In genomic region chrX:68945081-68945602, GRCh38 we compare ENCODE assay signal across 17 cellular contexts.
DNase-seq lines count a peak whose midpoint lies in the region; ATAC-seq, FAIRE-seq and TF ChIP-seq lines count a peak whose summit lies in the region.
"Had no signal": no experiment of that assay in that cellular context is flagged by ENCODE, and none has a peak within 500 bp of the region (broad histone marks: within the 10 kb centered on the region; RNA-seq: fewer than 3 reads in every experiment).

No MANE protein-coding gene starts in this region.

- peaks cover 3% of the 10 kb centered on the region for H3K27me3 Mint-ChIP-seq in astrocyte (ENCODE audit: low read depth, unreplicated experiment)

- no peaks in the 10 kb centered on the region for H3K4me1 ChIP-seq in right atrium auricular region
- H3K4me1 ChIP-seq in heart right ventricle, result peaks cover 0 to 11% (median 3%) of the 10 kb centered on the region in 9 donors
- peaks cover 13% of the 10 kb centered on the region for H3K4me1 ChIP-seq in astrocyte (ENCODE audit: insufficient read depth, low read length)
- H3K4me1 ChIP-seq in lung (ENCODE audit: control insufficient read depth in 2 of 2, insufficient read depth in 2 of 2, low read length in 2 of 2), result no peaks in the 10 kb centered on the region
- H3K4me1 ChIP-seq: Caco-2 had no signal

- H3K36me3 ChIP-seq in right atrium auricular region (no peaks in the 10 kb centered on the region), heart right ventricle (no peaks in the 10 kb centered on the region), astrocyte (ENCODE audit: insufficient read depth, low read length) (no peaks in the 10 kb centered on the region), lung (ENCODE audit: control insufficient read depth in 2 of 2, insufficient read depth in 2 of 2, low read length in 2 of 2) (no peaks in the 10 kb centered on the region)
- H3K36me3 ChIP-seq: MG63 had no signal

- H3K4me3 ChIP-seq in right atrium auricular region, result no peak overlapping the region
- no peak overlapping the region for H3K4me3 ChIP-seq in heart right ventricle
- no peak overlapping the region for H3K4me3 ChIP-seq in astrocyte (ENCODE audit: insufficient read depth, low read depth, low read length)
- H3K4me3 ChIP-seq in lung, result no peak overlapping the region
- H3K4me3 ChIP-seq: MG63 had no signal

- no peak overlapping the region for H3K27ac ChIP-seq in right atrium auricular region
- H3K27ac ChIP-seq in heart right ventricle, result peak overlapping the region in 1 of 10 donors; percentile 7
- no peak overlapping the region for H3K27ac ChIP-seq in astrocyte (ENCODE audit: low read depth, low read length)
- H3K27ac ChIP-seq in lung (ENCODE audit: low read depth in 1 of 2, low read length in 1 of 2), result no peak overlapping the region

- H3K9me3 Mint-ChIP-seq in astrocyte (ENCODE audit: unreplicated experiment), result peaks cover 3% of the 10 kb centered on the region
- H3K9me3 Mint-ChIP-seq: HFFc6 had no signal

- no peak overlapping the region for H3K9ac ChIP-seq in astrocyte (ENCODE audit: low read length)

- no peak for FAIRE-seq in astrocyte (lab: Jason Lieb, UNC)
- FAIRE-seq: A204.1 had no signal

- H3K27ac Mint-ChIP-seq in astrocyte (ENCODE audit: unreplicated experiment), result no peak overlapping the region
- H3K27ac Mint-ChIP-seq: HFFc6 had no signal

- H2AFZ ChIP-seq in astrocyte (ENCODE audit: low read depth, low read length), result no peak overlapping the region

- DNase-seq in right atrium auricular region (ENCODE audit: low spot score) (peak; percentile 28), heart right ventricle (no peak), astrocyte (ENCODE audit: low read depth) (no peak), lung (ENCODE audit: low spot score) (peak; percentile 14), NCI-H1105 (lab: John Stamatoyannopoulos, UW) (no peak), SIG-M5 treated with dmso at 0.1 percent for 504 hours (lab: John Stamatoyannopoulos, UW; ENCODE audit: unreplicated experiment) (no peak), COR-L47 (lab: John Stamatoyannopoulos, UW) (no peak)
- DNase-seq: AML-193, DMS153, HFFc6, NCI-H1105 treated with DMSO at 0.1 percent for 48 hours, NCI-H187 treated with DMSO at 0.1 percent for 48 hours, NCI-H446, SIG-M5 had no signal

- ATAC-seq in heart right ventricle (no peak), lung (ENCODE audit: insufficient read depth, low FRiP score) (no peak)

- H3K4me3 Mint-ChIP-seq in astrocyte (ENCODE audit: unreplicated experiment), result no peak overlapping the region
- H3K4me3 Mint-ChIP-seq: HFFc6 had no signal

- 86 to 90% methylated on average over 2 of the region's 2 CpGs for WGBS in heart right ventricle, 2 donors
- WGBS in lung, 2 donors, result 80 to 88% methylated on average over 2 of the region's 2 CpGs

- intact Hi-C loops in heart right ventricle (cut with DNase I), result no loop called here

- no peaks in the 10 kb centered on the region for H4K20me1 ChIP-seq in astrocyte (ENCODE audit: insufficient read depth, low read length)

- peak overlapping the region; percentile 40 for H3K4me2 ChIP-seq in astrocyte (ENCODE audit: low read length)

- H3K36me3 Mint-ChIP-seq in astrocyte (ENCODE audit: low read depth, unreplicated experiment), result no peaks in the 10 kb centered on the region

- TF ChIP-seq CTCF in right atrium auricular region (IDR thresholded peaks at IDR 0.05) (no peak), heart right ventricle (IDR thresholded peaks at IDR 0.05) (no peak), astrocyte (IDR thresholded peaks at IDR 0.05; ENCODE audit: insufficient read depth, low read depth, low read length) (no peak), lung (IDR thresholded peaks at IDR 0.05; ENCODE audit: control extremely low read depth, extremely low read depth) (no peak)

- H3K4me1 Mint-ChIP-seq in astrocyte (ENCODE audit: low read depth, unreplicated experiment), result peaks cover 3% of the 10 kb centered on the region

- no peaks in the 10 kb centered on the region for H3K79me2 ChIP-seq in astrocyte (ENCODE audit: insufficient read depth, low read length)

- no peaks in the 10 kb centered on the region for H3K27me3 ChIP-seq in right atrium auricular region
- no peaks in the 10 kb centered on the region for H3K27me3 ChIP-seq in heart right ventricle
- no peaks in the 10 kb centered on the region for H3K27me3 ChIP-seq in astrocyte (ENCODE audit: insufficient read depth, low read length)
- no peaks in the 10 kb centered on the region for H3K27me3 ChIP-seq in lung (ENCODE audit: control insufficient read depth, insufficient read depth)
- H3K27me3 ChIP-seq: MG63 had no signal

- no peaks in the 10 kb centered on the region for H3K9me3 ChIP-seq in right atrium auricular region
- no peaks in the 10 kb centered on the region for H3K9me3 ChIP-seq in heart right ventricle
- H3K9me3 ChIP-seq in astrocyte (ENCODE audit: insufficient read depth, low read depth, low read length), result no peaks in the 10 kb centered on the region
- H3K9me3 ChIP-seq in lung (ENCODE audit: control insufficient read depth in 2 of 2, insufficient read depth in 1 of 2, low read length in 1 of 2), result no peaks in the 10 kb centered on the region
- H3K9me3 ChIP-seq: Caco-2, MG63 had no signal

Comparison
In these comparisons a context has a peak if more than half of its experiments do, and no peak if none do; other contexts are left out.
1. DNase-seq: peak in right atrium auricular region (single experiment) and lung (single experiment); none in heart right ventricle (0 of 2), astrocyte (single experiment), NCI-H1105 (single experiment), SIG-M5 treated with dmso at 0.1 percent for 504 hours (single experiment) and COR-L47 (single experiment).